In the genomic region with DNA sequence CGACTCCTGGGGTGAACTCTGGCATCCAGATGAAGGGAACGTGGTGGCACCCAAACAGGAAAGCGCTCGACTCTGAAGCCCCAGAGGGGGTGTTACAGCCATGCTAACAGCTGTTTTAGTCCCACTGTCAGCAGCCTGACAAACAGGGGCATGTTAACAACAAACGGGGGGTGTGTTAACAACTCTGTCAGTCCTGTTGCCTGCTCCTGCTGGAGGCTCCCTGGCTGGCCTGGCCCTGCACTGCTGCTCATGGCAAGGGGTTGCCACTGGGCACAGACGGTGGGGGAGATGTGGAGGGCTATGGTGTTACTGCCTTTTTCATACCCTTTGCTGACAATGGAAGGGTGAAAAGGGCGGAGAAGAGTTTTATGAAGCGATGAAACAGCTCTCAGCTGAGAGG, we compare ENCODE assay signal across 32 cellular contexts. TPM values are rescaled to one million over a fixed set of nuclear protein-coding genes. Genes with fewer than 3 reads are reported as not detected.
"Had no signal": no experiment of that assay in that cellular context is flagged by ENCODE, and none has a peak within 500 bp of the region (broad histone marks: within the 10 kb centered on the region; RNA-seq: fewer than 3 reads in every experiment).

No MANE protein-coding gene starts in this region.

- DNase-seq: dorsolateral prefrontal cortex; effector CD8-positive, alpha-beta T cell; gastrocnemius medialis; heart right ventricle; hypothalamus; islet precursor cell; mammary epithelial cell; mucosa of descending colon; naive thymus-derived CD8-positive, alpha-beta T cell; occipital lobe; psoas muscle; retina; spleen; stimulated activated CD4-positive, alpha-beta T cell treated with anti-CD3 and anti-CD28 coated beads, Interleukin-15, amount 100 ng/mL, for 24 hours; stimulated activated CD4-positive, alpha-beta T cell treated with anti-CD3 and anti-CD28 coated beads, Interleukin-1b, Interleukin-23, amount 100 ng/mL, for 48 hours; stimulated activated CD4-positive, alpha-beta T cell treated with anti-CD3 and anti-CD28 coated beads, Interleukin-4, amount 100 ng/mL, for 24 hours; testis had no signal

- H3K36me3 Mint-ChIP-seq: naive thymus-derived CD8-positive, alpha-beta T cell had no signal

- H3K27me3 Mint-ChIP-seq: naive thymus-derived CD8-positive, alpha-beta T cell; stimulated activated memory B cell treated with anti-CD40 and anti-IgM and Interleukin-4, amounts not matched to agents 10 μg/mL and 1 μg/mL and 100 μg/mL, for 72 hours; stimulated activated naive CD8-positive, alpha-beta T cell treated with anti-CD3 and anti-CD28 coated beads, Interleukin-15, Interleukin-2, amounts not matched to agents 100 ng/mL and 50 ng/mL, for 24 hours had no signal

- H3K9ac ChIP-seq: parathyroid adenoma had no signal

- H3K36me3 ChIP-seq: esophagus muscularis mucosa, gastrocnemius medialis, heart right ventricle, spleen, tibial nerve had no signal

- H3K9me3 ChIP-seq: esophagus muscularis mucosa, gastrocnemius medialis, heart right ventricle, mucosa of descending colon, psoas muscle, testis, tibial nerve had no signal

- H3K4me3 ChIP-seq: coronary artery, dorsolateral prefrontal cortex, esophagus muscularis mucosa, gastrocnemius medialis, heart right ventricle, mucosa of descending colon, psoas muscle, spleen, testis, tibial nerve had no signal

- H3K27ac ChIP-seq: coronary artery, epithelial cell of prostate, esophagus muscularis mucosa, gastrocnemius medialis, heart right ventricle, parathyroid adenoma, psoas muscle, spleen, testis had no signal

- H3K27ac Mint-ChIP-seq: naive thymus-derived CD8-positive, alpha-beta T cell; stimulated activated memory B cell treated with anti-CD40 and anti-IgM and Interleukin-4, amounts not matched to agents 10 μg/mL and 1 μg/mL and 100 μg/mL, for 72 hours; stimulated activated naive CD8-positive, alpha-beta T cell treated with anti-CD3 and anti-CD28 coated beads, Interleukin-15, Interleukin-2, amounts not matched to agents 100 ng/mL and 50 ng/mL, for 24 hours had no signal

- H3K4me1 ChIP-seq: gastrocnemius medialis, parathyroid adenoma, psoas muscle had no signal

- H3K27me3 ChIP-seq: dorsolateral prefrontal cortex, esophagus muscularis mucosa, gastrocnemius medialis, heart right ventricle, spleen, testis, tibial nerve had no signal

- ATAC-seq: gastrocnemius medialis; heart right ventricle; left lobe of liver; mucosa of descending colon; naive thymus-derived CD8-positive, alpha-beta T cell; psoas muscle; sciatic nerve; stimulated activated memory B cell treated with anti-CD40 and anti-IgM and Interleukin-4, amounts not matched to agents 10 μg/mL and 1 μg/mL and 100 μg/mL, for 72 hours had no signal

- H3K4me3 Mint-ChIP-seq: stimulated activated memory B cell treated with anti-CD40 and anti-IgM and Interleukin-4, amounts not matched to agents 10 μg/mL and 1 μg/mL and 100 μg/mL, for 72 hours; stimulated activated naive CD8-positive, alpha-beta T cell treated with anti-CD3 and anti-CD28 coated beads, Interleukin-15, Interleukin-2, amounts not matched to agents 100 ng/mL and 50 ng/mL, for 24 hours had no signal

RNA-seq across cellular contexts. Expression of a gene that starts 2.6 kb away (rescaled TPM):
- total RNA-seq: esophagus muscularis mucosa, gastrocnemius medialis, lower leg skin, occipital lobe, skeletal muscle tissue, testis, tibial nerve, ureter had no signal
- polyA plus RNA-seq: heart right ventricle, mammary epithelial cell, psoas muscle, spleen had no signal

RNA-seq across cellular contexts. Expression of a gene that starts 48.7 kb away (rescaled TPM):
- total RNA-seq: chondrocyte; fibroblast of villous mesenchyme; left lobe of liver; naive thymus-derived CD8-positive, alpha-beta T cell; neural crest cell; occipital lobe; spleen; ureter had no signal
- polyA plus RNA-seq: mammary epithelial cell; naive thymus-derived CD8-positive, alpha-beta T cell had no signal
